ENCODE assay signal across 6 cellular contexts in the genomic region with DNA sequence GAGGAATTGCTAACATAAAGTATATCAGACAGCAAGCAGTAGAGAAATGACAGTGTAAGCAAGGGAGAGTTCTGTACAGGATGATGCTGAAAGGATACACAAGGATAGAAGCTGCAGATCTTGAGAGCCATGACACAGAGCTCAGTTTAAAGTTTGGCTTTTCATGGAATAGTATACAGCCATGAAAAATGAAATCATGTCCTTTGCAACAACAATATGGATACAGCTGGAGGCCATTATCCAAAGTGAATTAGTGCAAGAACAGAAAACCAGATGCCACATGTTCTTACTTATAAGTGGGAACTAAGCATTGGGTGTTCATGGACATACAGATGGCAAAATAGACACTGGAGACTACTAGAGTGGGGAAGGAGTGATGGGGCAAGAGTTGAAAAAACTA.
"Had no signal": no experiment of that assay in that cellular context is flagged by ENCODE, and none has a peak within 500 bp of the region (broad histone marks: within the 10 kb centered on the region; RNA-seq: fewer than 3 reads in every experiment).

No MANE protein-coding gene starts in this region.

- DNase-seq: H7, KBM-7 had no signal

- H3K9me3 ChIP-seq: HAP-1 had no signal

- H3K4me1 ChIP-seq: HAP-1 had no signal

- H3K4me3 ChIP-seq: GM23338, HAP-1 had no signal

- H3K36me3 ChIP-seq: HAP-1 had no signal

- H3K4me2 ChIP-seq: GM23338 had no signal

- H3K27ac Mint-ChIP-seq: GM23338 had no signal

- H3K4me3 Mint-ChIP-seq: GM23338 had no signal

- ATAC-seq: GM23338, HCT116 had no signal

- FAIRE-seq: HTR-8/SVneo had no signal

- H2AFZ ChIP-seq: GM23338 had no signal
